ENCODE assay signal across 1 cellular context in genomic region chr14:31270196-31270772, GRCh38.
TF ChIP-seq lines count a peak whose summit lies in the region.

No MANE protein-coding gene starts in this region.

TF ChIP-seq in HEK293, 187 proteins besides CTCF, POLR2A, EP300 and RAD21 (continued from another document):
- no peak for TF ChIP-seq ZNF18 (tag by site-specific recombination; IDR thresholded peaks at IDR 0.05)
